9 cellular contexts compared by ENCODE assay signal in genomic region chr5:37837101-37838032, GRCh38. TPM values are rescaled to one million over a fixed set of nuclear protein-coding genes. Genes with fewer than 3 reads are reported as not detected.
DNase-seq lines count a peak whose midpoint lies in the region; ATAC-seq and TF ChIP-seq lines count a peak whose summit lies in the region.
"Had no signal": no experiment of that assay in that cellular context is flagged by ENCODE, and none has a peak within 500 bp of the region (broad histone marks: within the 10 kb centered on the region; RNA-seq: fewer than 3 reads in every experiment).

No MANE protein-coding gene starts in this region.

- peak; percentile 90 for TF ChIP-seq CTCF in hepatocyte (IDR thresholded peaks at IDR 0.05; ENCODE audit: poor library complexity)

- no peaks in the 10 kb centered on the region for H3K79me2 ChIP-seq in hepatocyte

- no peaks in the 10 kb centered on the region for H3K9me3 ChIP-seq in hepatocyte (ENCODE audit: low read depth)

- peak overlapping the region; percentile 55 for H2AFZ ChIP-seq in hepatocyte

- H3K27me3 ChIP-seq in hepatocyte = peaks cover 94% of the 10 kb centered on the region
- H3K27me3 ChIP-seq in rectal smooth muscle tissue (ENCODE audit: control insufficient read depth, insufficient read depth, low read length) = peaks cover 10% of the 10 kb centered on the region

- DNase-seq in CD1c-positive myeloid dendritic cell (ENCODE audit: extremely low spot score) (peak; percentile 72), HK-2 (ENCODE audit: unreplicated experiment) (peak; percentile 84), OCI-M2 (lab: John Stamatoyannopoulos, UW; ENCODE audit: unreplicated experiment) (peak; percentile 12), amniotic epithelial cell (ENCODE audit: low read depth) (peak; percentile 65), hepatocyte (ENCODE audit: low spot score) (peak; percentile 88)
- no peak for DNase-seq in effector CD4-positive, alpha-beta T cell

- H3K4me3 ChIP-seq in hepatocyte = peak overlapping the region; percentile 77
- H3K4me3 ChIP-seq in rectal smooth muscle tissue (ENCODE audit: low read length) = peak overlapping the region; percentile 79
- H3K4me3 ChIP-seq: SK-N-MC had no signal

- H3K27ac ChIP-seq in hepatocyte (no peak overlapping the region), rectal smooth muscle tissue (ENCODE audit: low read depth, low read length) (peak overlapping the region; percentile 93)
- H3K27ac ChIP-seq: SK-N-MC had no signal

- peak overlapping the region; percentile 25 for H3K9ac ChIP-seq in rectal smooth muscle tissue (ENCODE audit: low read length)

- ATAC-seq in GM19351 (IDR thresholded peaks at IDR 0.05; ENCODE audit: unreplicated experiment) = peak; percentile 66

- H3K36me3 ChIP-seq in hepatocyte (replicated peaks; ENCODE audit: insufficient read depth, low read depth) = no peaks in the 10 kb centered on the region
- no peaks in the 10 kb centered on the region for H3K36me3 ChIP-seq in rectal smooth muscle tissue (ENCODE audit: control insufficient read depth, insufficient read depth, low read length)

- 4% methylated on average over 53 of the region's 60 CpGs for WGBS in hepatocyte (ENCODE audit: low lambda C conversion rate, missing lambda C conversion rate)

- no peaks in the 10 kb centered on the region for H3K9me2 ChIP-seq in hepatocyte (replicated peaks; ENCODE audit: insufficient read depth)

- H3K4me2 ChIP-seq in hepatocyte = peak overlapping the region; percentile 99

- H4K20me1 ChIP-seq in hepatocyte (ENCODE audit: insufficient read depth, poor library complexity, severe bottlenecking) = no peaks in the 10 kb centered on the region

- H3K4me1 ChIP-seq in hepatocyte (ENCODE audit: insufficient read depth) = peaks cover 15% of the 10 kb centered on the region
- peaks cover 26% of the 10 kb centered on the region for H3K4me1 ChIP-seq in rectal smooth muscle tissue (ENCODE audit: control insufficient read depth, insufficient read depth, low read length)

RNA-seq across cellular contexts. Expression of gene GDNF, which starts 2.5 kb away (rescaled TPM):
- 0.20 and 1.1 TPM in 2 replicates for total RNA-seq in hepatocyte
- polyA plus RNA-seq in hepatocyte = 0.05 and 0.19 TPM in 2 replicates
